9 cellular contexts compared by ENCODE assay signal in genomic region chr16:48054881-48055601, GRCh38.
A peak's percentile ranks its signal among the peaks of the same experiment; 100 is the strongest.
DNase-seq lines count a peak whose midpoint lies in the region; ATAC-seq, FAIRE-seq and TF ChIP-seq lines count a peak whose summit lies in the region.
"Had no signal": no experiment of that assay in that cellular context is flagged by ENCODE, and none has a peak within 500 bp of the region (broad histone marks: within the 10 kb centered on the region; RNA-seq: fewer than 3 reads in every experiment).

No MANE protein-coding gene starts in this region.

- peak; percentile 90 for TF ChIP-seq CTCF in WERI-Rb-1 (IDR thresholded peaks at IDR 0.05; ENCODE audit: low read depth, low read length)
- peak; percentile 99 for TF ChIP-seq CTCF in fibroblast of mammary gland (conservative IDR thresholded peaks at IDR 0.05; ENCODE audit: control insufficient read depth, insufficient read depth, low read depth, low read length)

- no peaks in the 10 kb centered on the region for H3K36me3 ChIP-seq in WERI-Rb-1

- peaks cover 0 to 6% (median 6%) of the 10 kb centered on the region in 3 donors for H3K4me1 Mint-ChIP-seq in naive B cell

- DNase-seq in DMS 273 (lab: John Stamatoyannopoulos, UW; ENCODE audit: unreplicated experiment): peak; percentile 79
- DNase-seq in DMS 273 treated with DMSO at 0.1 percent for 48 hours (lab: John Stamatoyannopoulos, UW): no peak
- peak; percentile 58 for DNase-seq in H4 (ENCODE audit: low spot score)
- peak; percentile 68 for DNase-seq in NCI-H1105 treated with DMSO at 0.1 percent for 48 hours (lab: John Stamatoyannopoulos, UW)
- DNase-seq in WERI-Rb-1: peak; percentile 54
- peak; percentile 70 for DNase-seq in fibroblast of mammary gland (ENCODE audit: low read depth)
- DNase-seq in naive B cell: peak; percentile 14
- peak; percentile 63 for DNase-seq in urothelium cell line (ENCODE audit: low spot score)

- ATAC-seq in naive B cell (ENCODE audit: low read depth in 2 of 2): peak; percentile 35 to 40

- H3K27ac ChIP-seq in WERI-Rb-1: no peak overlapping the region

- no peak overlapping the region for H3K4me3 Mint-ChIP-seq in naive B cell

- H3K27me3 Mint-ChIP-seq in naive B cell: peaks cover 25 to 40% (median 28%) of the 10 kb centered on the region in 3 donors

- no peaks in the 10 kb centered on the region for H3K36me3 Mint-ChIP-seq in naive B cell

- FAIRE-seq in urothelium cell line (lab: Jason Lieb, UNC): peak; percentile 69
- FAIRE-seq: A204.1 had no signal

- H3K4me3 ChIP-seq in WERI-Rb-1 (ENCODE audit: low read depth, low read length) (peak overlapping the region; percentile 23), fibroblast of mammary gland (ENCODE audit: control insufficient read depth, low read depth, low read length) (no peak overlapping the region)

- H3K27ac Mint-ChIP-seq in naive B cell: no peak overlapping the region

- H3K27me3 ChIP-seq in WERI-Rb-1 (ENCODE audit: insufficient read depth, low read depth, severe bottlenecking): no peaks in the 10 kb centered on the region

- peaks cover 0 to 2% (median 0%) of the 10 kb centered on the region in 7 donors for H3K9me3 Mint-ChIP-seq in naive B cell

- peaks cover 4% of the 10 kb centered on the region for H3K9me3 ChIP-seq in WERI-Rb-1 (ENCODE audit: severe bottlenecking)
